ENCODE assay signal across 8 cellular contexts in the genomic region with DNA sequence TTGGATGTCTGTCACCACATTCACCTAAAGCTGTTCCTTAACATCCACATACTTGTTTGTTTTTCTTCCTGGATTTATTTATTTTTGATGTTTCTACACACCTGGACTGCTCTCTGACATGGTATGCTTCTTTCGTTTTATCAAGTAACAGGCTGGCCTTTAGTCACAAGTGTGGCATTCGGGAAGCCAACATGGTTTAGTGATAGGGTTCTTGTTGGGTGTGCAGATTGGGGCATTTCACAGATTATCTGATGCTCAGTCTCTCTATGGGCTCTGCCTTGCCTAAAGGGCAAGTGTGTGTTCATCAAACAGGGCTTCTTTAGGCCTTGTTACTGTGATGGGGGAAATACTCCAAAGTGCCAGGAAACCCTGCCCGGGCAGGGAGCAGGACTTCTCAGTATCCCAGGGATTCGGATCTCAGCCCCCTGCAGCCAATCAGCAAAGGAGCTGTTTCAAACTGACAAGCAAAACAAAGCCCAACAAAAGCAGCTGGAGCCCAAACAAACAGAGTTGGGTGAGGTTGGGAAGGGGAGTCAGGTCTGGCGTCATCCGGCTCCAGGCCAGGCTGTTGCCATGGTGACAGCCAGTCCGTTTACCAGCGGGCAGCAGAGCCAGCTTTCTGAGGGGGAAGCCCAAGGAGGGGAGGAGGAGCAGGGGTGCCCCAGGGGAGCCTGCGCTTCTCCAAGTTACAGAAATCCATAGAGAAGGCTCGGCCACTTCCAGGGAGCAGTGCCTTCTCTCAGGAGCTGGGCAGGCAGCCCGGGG.
DNase-seq lines count a peak whose midpoint lies in the region; ATAC-seq and TF ChIP-seq lines count a peak whose summit lies in the region.

No MANE protein-coding gene starts in this region.

- no peaks in the 10 kb centered on the region for H3K9me3 ChIP-seq in neuron (ENCODE audit: low read length)

- H3K4me1 ChIP-seq in neuron (ENCODE audit: insufficient read depth, low read length): peaks cover 12% of the 10 kb centered on the region

- ATAC-seq in HG03442 (IDR thresholded peaks at IDR 0.05; ENCODE audit: unreplicated experiment): no peak

- H3K36me3 ChIP-seq in neuron (ENCODE audit: insufficient read depth, low read length): no peaks in the 10 kb centered on the region

- no peak for TF ChIP-seq CTCF in foreskin fibroblast (IDR thresholded peaks at IDR 0.05; ENCODE audit: low read depth, low read length)

- H3K4me3 ChIP-seq in foreskin fibroblast (ENCODE audit: low read depth in 1 of 2, low read length in 2 of 2) (no peak overlapping the region), neuron (ENCODE audit: low read length) (peak overlapping the region; percentile 24)

- H3K27me3 ChIP-seq in neuron (ENCODE audit: insufficient read depth, low read length): no peaks in the 10 kb centered on the region

- H2AFZ ChIP-seq in neuron (ENCODE audit: low read depth, low read length): peak overlapping the region; percentile 1

- DNase-seq in GM04503 (ENCODE audit: low read depth): peak; percentile 63
- peak; percentile 92 for DNase-seq in SHP77 (lab: John Stamatoyannopoulos, UW)
- DNase-seq in foreskin fibroblast: peak; percentile 51 to 73
- DNase-seq in SW480 (ENCODE audit: low spot score): no peak
- no peak for DNase-seq in AML-193 (lab: John Stamatoyannopoulos, UW)
- DNase-seq in effector CD8-positive, alpha-beta T cell (lab: John Stamatoyannopoulos, UW): no peak

Comparison
In these comparisons a context has a peak if more than half of its experiments do, and no peak if none do; other contexts are left out.
1. DNase-seq: peak in GM04503 (single experiment), SHP77 (2 of 2) and foreskin fibroblast (2 of 2); none in SW480 (single experiment), AML-193 (0 of 2) and effector CD8-positive, alpha-beta T cell (single experiment).